9 cellular contexts compared by ENCODE assay signal in the genomic region with DNA sequence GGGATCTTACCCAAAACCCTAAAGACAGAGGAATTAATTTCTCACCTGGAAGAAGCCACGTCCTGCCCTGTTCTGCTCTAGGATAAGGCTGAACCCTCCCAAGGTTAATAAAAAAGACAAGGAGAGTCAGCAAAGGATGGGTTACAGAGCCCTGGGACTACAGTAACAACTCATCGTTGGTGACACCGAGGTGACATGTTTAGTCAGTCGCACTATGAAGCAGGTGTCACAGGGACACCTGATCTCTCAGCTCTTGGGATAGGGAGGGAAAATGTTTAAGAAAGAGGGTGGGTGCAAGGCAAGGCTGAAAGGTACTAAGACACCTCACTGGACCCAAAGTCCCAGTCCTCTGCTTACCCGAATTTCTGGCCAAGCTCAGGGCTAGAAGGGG. TPM values are rescaled to one million over a fixed set of nuclear protein-coding genes. Genes with fewer than 3 reads are reported as not detected.
DNase-seq lines count a peak whose midpoint lies in the region; TF ChIP-seq lines count a peak whose summit lies in the region.
"Had no signal": no experiment of that assay in that cellular context is flagged by ENCODE, and none has a peak within 500 bp of the region (broad histone marks: within the 10 kb centered on the region; RNA-seq: fewer than 3 reads in every experiment).

No MANE protein-coding gene starts in this region.

- H3K36me3 Mint-ChIP-seq in neural crest cell (ENCODE audit: low read depth), result peaks cover 8% of the 10 kb centered on the region

- peak overlapping the region; percentile 91 for H3K4me3 Mint-ChIP-seq in neural crest cell

- H3K27me3 ChIP-seq in BE2C (peaks cover 7% of the 10 kb centered on the region), Peyer's patch (no peaks in the 10 kb centered on the region)

- H3K4me1 Mint-ChIP-seq in neural crest cell, result peaks cover 36% of the 10 kb centered on the region

- H3K27ac Mint-ChIP-seq in neural crest cell (ENCODE audit: unreplicated experiment), result peak overlapping the region; percentile 92

- H3K4me1 ChIP-seq in BE2C (no peaks in the 10 kb centered on the region), Peyer's patch (peaks cover 0 to 11% (median 0%) of the 10 kb centered on the region in 4 donors)

- H3K9me3 Mint-ChIP-seq in neural crest cell, result no peaks in the 10 kb centered on the region

- H3K36me3 ChIP-seq in BE2C (no peaks in the 10 kb centered on the region), Peyer's patch (no peaks in the 10 kb centered on the region)

- TF ChIP-seq POLR2A in Peyer's patch (IDR thresholded peaks at IDR 0.05), result no peak

- TF ChIP-seq CTCF in BE2C (IDR thresholded peaks at IDR 0.05; ENCODE audit: low read depth, low read length) (no peak), Peyer's patch (IDR thresholded peaks at IDR 0.05) (no peak), epithelial cell of proximal tubule (conservative IDR thresholded peaks at IDR 0.05; ENCODE audit: low read depth, low read length) (no peak), neural crest cell (conservative IDR thresholded peaks at IDR 0.05) (no peak), GM20000 (IDR thresholded peaks at IDR 0.05; ENCODE audit: extremely low read depth, missing control alignments) (no peak), GM13976 (IDR thresholded peaks at IDR 0.05; ENCODE audit: borderline replicate concordance, control extremely low read depth, extremely low read depth, insufficient read depth, missing control alignments) (no peak)

- no peaks in the 10 kb centered on the region for H3K27me3 Mint-ChIP-seq in neural crest cell (ENCODE audit: low read depth)

- H3K9me3 ChIP-seq in BE2C, result no peaks in the 10 kb centered on the region
- no peaks in the 10 kb centered on the region for H3K9me3 ChIP-seq in Peyer's patch

- DNase-seq in BE2C, result no peak
- DNase-seq in Peyer's patch, result no peak
- DNase-seq in epithelial cell of proximal tubule (ENCODE audit: low read depth), result no peak
- DNase-seq in neural crest cell (ENCODE audit: low read depth, low spot score), result no peak
- DNase-seq in COR-L47 (lab: John Stamatoyannopoulos, UW), result no peak
- no peak for DNase-seq in GM20000 (ENCODE audit: low spot score)
- DNase-seq in GM13976 (ENCODE audit: low spot score), result no peak
- DNase-seq in KBM-7, result no peak
- DNase-seq: cortex of kidney had no signal

- peak overlapping the region; percentile 70 to 87 (median 81) for H3K27ac ChIP-seq in Peyer's patch

- peak overlapping the region; percentile 75 for H3K4me3 ChIP-seq in BE2C (ENCODE audit: low read depth, low read length)
- peak overlapping the region; percentile 39 to 97 (median 66) for H3K4me3 ChIP-seq in Peyer's patch
- peak overlapping the region; percentile 93 for H3K4me3 ChIP-seq in epithelial cell of proximal tubule (ENCODE audit: low read depth, low read length)

- in situ Hi-C loops in GM13976 (cut with MboI; ENCODE audit: low sequenced_read_pairs, unreplicated experiment) (no loop called here), KBM-7 (cut with MboI; ENCODE audit: low pct_unique_long_range_greater_than_20kb, low sequenced_read_pairs) (no loop called here)

RNA-seq across cellular contexts. Expression of a gene that starts 0.6 kb away (rescaled TPM):
- 2.5 TPM for polyA plus RNA-seq in BE2C (2012; ENCODE audit: insufficient read depth, insufficient read length, low read depth)
- total RNA-seq in Peyer's patch, result 10 to 100 TPM; 32.2 to 62.0 (median 53.6) TPM
- 6.5 and 10.1 TPM in 2 replicates for total RNA-seq in epithelial cell of proximal tubule
- total RNA-seq in neural crest cell, result 15.9 and 18.4 TPM in 2 replicates
